In the genomic region with DNA sequence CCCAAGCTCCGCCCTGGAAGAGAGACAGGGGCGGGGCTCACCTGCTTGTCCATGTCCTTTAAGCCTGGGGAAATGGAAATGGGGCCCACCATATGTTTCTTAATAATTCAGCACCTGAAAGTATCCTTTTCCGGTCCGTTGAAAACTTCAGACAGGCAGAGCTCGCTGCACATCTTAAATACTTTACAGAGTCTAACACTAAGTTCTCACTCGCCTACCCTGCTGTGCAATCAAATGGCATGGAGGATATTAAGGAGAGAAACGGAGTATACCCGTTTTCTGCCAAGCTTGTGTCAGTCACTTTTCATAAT, we compare ENCODE assay signal across 1 cellular context.
TF ChIP-seq lines count a peak whose summit lies in the region.

No MANE protein-coding gene starts in this region.

TF ChIP-seq in GM12878, 131 proteins besides CTCF, POLR2A, EP300 and RAD21:
- TF ChIP-seq MTA3 (IDR thresholded peaks at IDR 0.05; ENCODE audit: borderline replicate concordance, low read length) (no peak), NFXL1 (IDR thresholded peaks at IDR 0.05; ENCODE audit: borderline replicate concordance) (no peak), IKZF2 (IDR thresholded peaks at IDR 0.05) (no peak), HDAC2 (IDR thresholded peaks at IDR 0.05) (no peak), BMI1 (IDR thresholded peaks at IDR 0.05; ENCODE audit: borderline replicate concordance) (no peak), FOXM1 (IDR thresholded peaks at IDR 0.05; ENCODE audit: low read depth, low read length) (no peak), SP1 (IDR thresholded peaks at IDR 0.05; ENCODE audit: low read depth, low read length) (peak; percentile 1), SREBF1 (IDR thresholded peaks at IDR 0.05; ENCODE audit: low read length) (no peak), SMC3 (IDR thresholded peaks at IDR 0.05; ENCODE audit: borderline replicate concordance, low read length) (no peak), SRF (IDR thresholded peaks at IDR 0.05; ENCODE audit: low read depth in 2 of 2, low read length in 2 of 2) (no peak), TCF7 (IDR thresholded peaks at IDR 0.05; ENCODE audit: borderline replicate concordance) (no peak), TBL1XR1 (IDR thresholded peaks at IDR 0.05; ENCODE audit: low read depth, low read length) (no peak), HDAC6 (IDR thresholded peaks at IDR 0.05; ENCODE audit: unreplicated experiment) (no peak), SUPT20H (IDR thresholded peaks at IDR 0.05; ENCODE audit: borderline replicate concordance, control insufficient read depth, low read depth, low read length) (no peak)
- TF ChIP-seq, protein P1, sequence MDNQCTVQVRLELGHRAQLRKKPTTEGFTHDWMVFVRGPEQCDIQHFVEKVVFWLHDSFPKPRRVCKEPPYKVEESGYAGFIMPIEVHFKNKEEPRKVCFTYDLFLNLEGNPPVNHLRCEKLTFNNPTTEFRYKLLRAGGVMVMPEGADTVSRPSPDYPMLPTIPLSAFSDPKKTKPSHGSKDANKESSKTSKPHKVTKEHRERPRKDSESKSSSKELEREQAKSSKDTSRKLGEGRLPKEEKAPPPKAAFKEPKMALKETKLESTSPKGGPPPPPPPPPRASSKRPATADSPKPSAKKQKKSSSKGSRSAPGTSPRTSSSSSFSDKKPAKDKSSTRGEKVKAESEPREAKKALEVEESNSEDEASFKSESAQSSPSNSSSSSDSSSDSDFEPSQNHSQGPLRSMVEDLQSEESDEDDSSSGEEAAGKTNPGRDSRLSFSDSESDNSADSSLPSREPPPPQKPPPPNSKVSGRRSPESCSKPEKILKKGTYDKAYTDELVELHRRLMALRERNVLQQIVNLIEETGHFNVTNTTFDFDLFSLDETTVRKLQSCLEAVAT (IDR thresholded peaks at IDR 0.05): 0 out of 2 replicates have a peak, but pooled peaks have one; percentile 17
- TF ChIP-seq, protein P2, sequence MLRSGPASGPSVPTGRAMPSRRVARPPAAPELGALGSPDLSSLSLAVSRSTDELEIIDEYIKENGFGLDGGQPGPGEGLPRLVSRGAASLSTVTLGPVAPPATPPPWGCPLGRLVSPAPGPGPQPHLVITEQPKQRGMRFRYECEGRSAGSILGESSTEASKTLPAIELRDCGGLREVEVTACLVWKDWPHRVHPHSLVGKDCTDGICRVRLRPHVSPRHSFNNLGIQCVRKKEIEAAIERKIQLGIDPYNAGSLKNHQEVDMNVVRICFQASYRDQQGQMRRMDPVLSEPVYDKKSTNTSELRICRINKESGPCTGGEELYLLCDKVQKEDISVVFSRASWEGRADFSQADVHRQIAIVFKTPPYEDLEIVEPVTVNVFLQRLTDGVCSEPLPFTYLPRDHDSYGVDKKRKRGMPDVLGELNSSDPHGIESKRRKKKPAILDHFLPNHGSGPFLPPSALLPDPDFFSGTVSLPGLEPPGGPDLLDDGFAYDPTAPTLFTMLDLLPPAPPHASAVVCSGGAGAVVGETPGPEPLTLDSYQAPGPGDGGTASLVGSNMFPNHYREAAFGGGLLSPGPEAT (IDR thresholded peaks at IDR 0.05; ENCODE audit: low read depth): no peak
- TF ChIP-seq, protein P3, sequence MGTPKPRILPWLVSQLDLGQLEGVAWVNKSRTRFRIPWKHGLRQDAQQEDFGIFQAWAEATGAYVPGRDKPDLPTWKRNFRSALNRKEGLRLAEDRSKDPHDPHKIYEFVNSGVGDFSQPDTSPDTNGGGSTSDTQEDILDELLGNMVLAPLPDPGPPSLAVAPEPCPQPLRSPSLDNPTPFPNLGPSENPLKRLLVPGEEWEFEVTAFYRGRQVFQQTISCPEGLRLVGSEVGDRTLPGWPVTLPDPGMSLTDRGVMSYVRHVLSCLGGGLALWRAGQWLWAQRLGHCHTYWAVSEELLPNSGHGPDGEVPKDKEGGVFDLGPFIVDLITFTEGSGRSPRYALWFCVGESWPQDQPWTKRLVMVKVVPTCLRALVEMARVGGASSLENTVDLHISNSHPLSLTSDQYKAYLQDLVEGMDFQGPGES (IDR thresholded peaks at IDR 0.05): no peak
- TF ChIP-seq, protein P4, sequence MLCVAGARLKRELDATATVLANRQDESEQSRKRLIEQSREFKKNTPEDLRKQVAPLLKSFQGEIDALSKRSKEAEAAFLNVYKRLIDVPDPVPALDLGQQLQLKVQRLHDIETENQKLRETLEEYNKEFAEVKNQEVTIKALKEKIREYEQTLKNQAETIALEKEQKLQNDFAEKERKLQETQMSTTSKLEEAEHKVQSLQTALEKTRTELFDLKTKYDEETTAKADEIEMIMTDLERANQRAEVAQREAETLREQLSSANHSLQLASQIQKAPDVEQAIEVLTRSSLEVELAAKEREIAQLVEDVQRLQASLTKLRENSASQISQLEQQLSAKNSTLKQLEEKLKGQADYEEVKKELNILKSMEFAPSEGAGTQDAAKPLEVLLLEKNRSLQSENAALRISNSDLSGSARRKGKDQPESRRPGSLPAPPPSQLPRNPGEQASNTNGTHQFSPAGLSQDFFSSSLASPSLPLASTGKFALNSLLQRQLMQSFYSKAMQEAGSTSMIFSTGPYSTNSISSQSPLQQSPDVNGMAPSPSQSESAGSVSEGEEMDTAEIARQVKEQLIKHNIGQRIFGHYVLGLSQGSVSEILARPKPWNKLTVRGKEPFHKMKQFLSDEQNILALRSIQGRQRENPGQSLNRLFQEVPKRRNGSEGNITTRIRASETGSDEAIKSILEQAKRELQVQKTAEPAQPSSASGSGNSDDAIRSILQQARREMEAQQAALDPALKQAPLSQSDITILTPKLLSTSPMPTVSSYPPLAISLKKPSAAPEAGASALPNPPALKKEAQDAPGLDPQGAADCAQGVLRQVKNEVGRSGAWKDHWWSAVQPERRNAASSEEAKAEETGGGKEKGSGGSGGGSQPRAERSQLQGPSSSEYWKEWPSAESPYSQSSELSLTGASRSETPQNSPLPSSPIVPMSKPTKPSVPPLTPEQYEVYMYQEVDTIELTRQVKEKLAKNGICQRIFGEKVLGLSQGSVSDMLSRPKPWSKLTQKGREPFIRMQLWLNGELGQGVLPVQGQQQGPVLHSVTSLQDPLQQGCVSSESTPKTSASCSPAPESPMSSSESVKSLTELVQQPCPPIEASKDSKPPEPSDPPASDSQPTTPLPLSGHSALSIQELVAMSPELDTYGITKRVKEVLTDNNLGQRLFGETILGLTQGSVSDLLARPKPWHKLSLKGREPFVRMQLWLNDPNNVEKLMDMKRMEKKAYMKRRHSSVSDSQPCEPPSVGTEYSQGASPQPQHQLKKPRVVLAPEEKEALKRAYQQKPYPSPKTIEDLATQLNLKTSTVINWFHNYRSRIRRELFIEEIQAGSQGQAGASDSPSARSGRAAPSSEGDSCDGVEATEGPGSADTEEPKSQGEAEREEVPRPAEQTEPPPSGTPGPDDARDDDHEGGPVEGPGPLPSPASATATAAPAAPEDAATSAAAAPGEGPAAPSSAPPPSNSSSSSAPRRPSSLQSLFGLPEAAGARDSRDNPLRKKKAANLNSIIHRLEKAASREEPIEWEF (IDR thresholded peaks at IDR 0.05; ENCODE audit: insufficient replicate concordance, low read depth, low read length): no peak
- TF ChIP-seq, protein P5, sequence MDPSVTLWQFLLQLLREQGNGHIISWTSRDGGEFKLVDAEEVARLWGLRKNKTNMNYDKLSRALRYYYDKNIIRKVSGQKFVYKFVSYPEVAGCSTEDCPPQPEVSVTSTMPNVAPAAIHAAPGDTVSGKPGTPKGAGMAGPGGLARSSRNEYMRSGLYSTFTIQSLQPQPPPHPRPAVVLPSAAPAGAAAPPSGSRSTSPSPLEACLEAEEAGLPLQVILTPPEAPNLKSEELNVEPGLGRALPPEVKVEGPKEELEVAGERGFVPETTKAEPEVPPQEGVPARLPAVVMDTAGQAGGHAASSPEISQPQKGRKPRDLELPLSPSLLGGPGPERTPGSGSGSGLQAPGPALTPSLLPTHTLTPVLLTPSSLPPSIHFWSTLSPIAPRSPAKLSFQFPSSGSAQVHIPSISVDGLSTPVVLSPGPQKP (IDR thresholded peaks at IDR 0.05; ENCODE audit: low read depth, low read length): no peak
- TF ChIP-seq, protein P6, sequence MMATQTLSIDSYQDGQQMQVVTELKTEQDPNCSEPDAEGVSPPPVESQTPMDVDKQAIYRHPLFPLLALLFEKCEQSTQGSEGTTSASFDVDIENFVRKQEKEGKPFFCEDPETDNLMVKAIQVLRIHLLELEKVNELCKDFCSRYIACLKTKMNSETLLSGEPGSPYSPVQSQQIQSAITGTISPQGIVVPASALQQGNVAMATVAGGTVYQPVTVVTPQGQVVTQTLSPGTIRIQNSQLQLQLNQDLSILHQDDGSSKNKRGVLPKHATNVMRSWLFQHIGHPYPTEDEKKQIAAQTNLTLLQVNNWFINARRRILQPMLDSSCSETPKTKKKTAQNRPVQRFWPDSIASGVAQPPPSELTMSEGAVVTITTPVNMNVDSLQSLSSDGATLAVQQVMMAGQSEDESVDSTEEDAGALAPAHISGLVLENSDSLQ (IDR thresholded peaks at IDR 0.05): peak; percentile 65
